11 cellular contexts compared by ENCODE assay signal in the genomic region with DNA sequence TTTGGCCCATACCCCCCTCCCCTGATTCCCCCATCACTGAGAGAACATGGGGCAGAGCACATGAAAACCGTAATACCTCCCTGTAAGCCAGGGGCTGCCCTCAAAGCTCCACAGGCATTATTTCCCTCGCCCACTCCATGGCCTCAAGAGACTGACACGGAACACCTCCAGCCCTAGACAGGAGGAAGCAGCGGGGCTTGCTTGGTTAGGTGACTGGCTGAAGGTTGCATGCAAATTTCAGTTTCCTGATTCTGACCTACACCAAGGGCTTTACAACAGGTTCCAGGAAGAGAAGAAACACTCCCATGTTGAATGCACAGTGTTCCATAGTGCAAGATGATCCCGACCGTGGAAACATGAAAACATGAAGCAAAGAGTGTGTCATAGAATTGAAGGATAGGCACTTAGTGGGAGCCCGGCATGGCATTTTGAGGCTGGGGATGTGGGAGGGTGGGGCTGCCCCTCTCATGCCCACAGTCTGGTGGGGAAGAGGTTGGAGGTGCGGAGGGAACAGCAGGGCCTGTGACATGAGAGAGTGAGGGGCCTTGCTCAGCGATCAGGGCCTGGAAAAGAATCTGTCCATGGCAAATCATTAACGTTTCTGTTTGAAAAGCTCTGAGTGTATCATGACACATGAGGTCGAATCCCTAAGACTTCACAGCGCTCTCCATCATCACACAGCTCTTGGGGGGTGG. TPM values are rescaled to one million over a fixed set of nuclear protein-coding genes. Genes with fewer than 3 reads are reported as not detected.
DNase-seq lines count a peak whose midpoint lies in the region; ATAC-seq and TF ChIP-seq lines count a peak whose summit lies in the region.
"Had no signal": no experiment of that assay in that cellular context is flagged by ENCODE, and none has a peak within 500 bp of the region (broad histone marks: within the 10 kb centered on the region; RNA-seq: fewer than 3 reads in every experiment).

No MANE protein-coding gene starts in this region.

- H3K27ac ChIP-seq in upper lobe of right lung = no peak overlapping the region
- no peak overlapping the region for H3K27ac ChIP-seq in left ventricle myocardium inferior (replicated peaks)
- H3K27ac ChIP-seq: ascending aorta had no signal

- H3K4me3 ChIP-seq in upper lobe of right lung = no peak overlapping the region
- H3K4me3 ChIP-seq in left ventricle myocardium inferior = no peak overlapping the region
- H3K4me3 ChIP-seq: ascending aorta had no signal

- H3K9me3 ChIP-seq in upper lobe of right lung (no peaks in the 10 kb centered on the region), left ventricle myocardium inferior (replicated peaks) (no peaks in the 10 kb centered on the region)
- H3K9me3 ChIP-seq: ascending aorta had no signal

- H3K4me1 ChIP-seq in upper lobe of right lung (no peaks in the 10 kb centered on the region), left ventricle myocardium inferior (no peaks in the 10 kb centered on the region)
- H3K4me1 ChIP-seq: ascending aorta had no signal

- ATAC-seq in GM19351 (IDR thresholded peaks at IDR 0.05; ENCODE audit: unreplicated experiment) (peak; percentile 83), HG02763 (IDR thresholded peaks at IDR 0.05; ENCODE audit: unreplicated experiment) (peak; percentile 80), upper lobe of right lung (no peak)
- ATAC-seq: activated CD8-positive, alpha-beta T cell treated with anti-CD3 and anti-CD28 coated beads, Interleukin-2, amount 10 ng/mL, durations not matched to agents 7 days and 5 days; naive thymus-derived CD4-positive, alpha-beta T cell; stimulated activated effector memory CD8-positive, alpha-beta T cell treated with anti-CD3 and anti-CD28 coated beads, Interleukin-12 subunit alpha, Interleukin-12 subunit beta, amount 100 ng/mL, for 72 hours had no signal

- DNase-seq in NCI-H2107 treated with DMSO at 0.1 percent for 48 hours (lab: John Stamatoyannopoulos, UW; ENCODE audit: unreplicated experiment) (peak; percentile 45), upper lobe of right lung (peak; percentile 16), left ventricle myocardium inferior (no peak)
- no peak for DNase-seq in stimulated activated CD8-positive, alpha-beta memory T cell treated with anti-CD3 and anti-CD28 coated beads, Interleukin-4, amount 100 ng/mL, for 48 hours
- no peak for DNase-seq in activated naive CD4-positive, alpha-beta T cell (lab: John Stamatoyannopoulos, UW)
- DNase-seq: activated CD8-positive, alpha-beta T cell treated with anti-CD3 and anti-CD28 coated beads, Interleukin-2, amount 10 ng/mL, durations not matched to agents 7 days and 5 days; naive thymus-derived CD4-positive, alpha-beta T cell had no signal

- TF ChIP-seq CTCF in upper lobe of right lung (IDR thresholded peaks at IDR 0.05) (no peak), left ventricle myocardium inferior (IDR thresholded peaks at IDR 0.05; ENCODE audit: borderline replicate concordance) (no peak)

- H3K27me3 ChIP-seq in upper lobe of right lung = no peaks in the 10 kb centered on the region
- no peaks in the 10 kb centered on the region for H3K27me3 ChIP-seq in left ventricle myocardium inferior (ENCODE audit: low read depth)
- H3K27me3 ChIP-seq: ascending aorta had no signal

- H3K36me3 ChIP-seq in upper lobe of right lung (no peaks in the 10 kb centered on the region), left ventricle myocardium inferior (peaks cover 19% of the 10 kb centered on the region)

- intact Hi-C loops in upper lobe of right lung (cut with DNase I) = no loop called here
- intact Hi-C loops in left ventricle myocardium inferior (cut with micrococcal nuclease) = no loop called here

RNA-seq across cellular contexts. Expression of a gene that starts 33.5 kb away (rescaled TPM):
- total RNA-seq in upper lobe of right lung (26.5 TPM), left ventricle myocardium inferior (36.7 TPM)

Comparison
In these comparisons a context has a peak if more than half of its experiments do, and no peak if none do; other contexts are left out.
1. DNase-seq: peak in NCI-H2107 treated with DMSO at 0.1 percent for 48 hours (single experiment) and upper lobe of right lung (single experiment); none in stimulated activated CD8-positive, alpha-beta memory T cell treated with anti-CD3 and anti-CD28 coated beads, Interleukin-4, amount 100 ng/mL, for 48 hours (single experiment), left ventricle myocardium inferior (single experiment) and activated naive CD4-positive, alpha-beta T cell (0 of 4).